In the genomic region with DNA sequence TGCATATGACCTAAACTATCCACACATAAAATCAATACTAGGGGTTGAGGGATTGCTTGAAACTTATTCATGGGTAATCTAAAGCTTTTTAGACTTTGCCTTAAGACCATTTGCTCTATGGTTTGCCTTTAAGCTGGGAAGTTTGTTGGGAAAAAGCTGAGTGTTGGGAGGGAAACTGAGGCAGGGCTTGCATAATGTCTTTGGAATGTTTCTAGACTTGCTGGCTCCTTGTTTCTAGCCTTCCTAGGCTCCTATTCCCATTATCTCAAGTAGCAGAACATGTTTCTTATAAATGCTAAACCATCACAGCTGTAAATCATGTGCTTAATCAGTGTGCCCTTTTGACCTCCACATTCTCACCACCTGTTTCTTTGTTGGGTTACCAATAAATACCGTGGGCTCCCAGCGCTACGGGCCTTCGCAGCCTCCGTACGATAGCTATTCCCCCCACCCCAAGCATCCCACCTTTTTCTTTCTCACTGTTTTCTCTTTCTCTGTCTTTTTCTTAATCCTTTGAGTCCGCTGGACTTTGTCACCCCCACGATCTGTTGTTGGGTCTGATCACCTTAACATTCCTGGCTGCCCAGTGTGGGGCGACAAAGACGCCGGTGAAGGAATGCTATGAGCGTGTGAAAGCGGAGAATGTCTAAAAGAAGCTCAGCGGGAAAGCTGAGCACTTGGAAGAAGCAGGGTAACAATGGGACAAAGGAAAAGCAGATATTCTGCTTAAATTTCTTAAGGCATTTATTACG, we compare ENCODE assay signal across 1 cellular context.
TF ChIP-seq lines count a peak whose summit lies in the region.

No MANE protein-coding gene starts in this region.

TF ChIP-seq in WTC11, 78 proteins besides CTCF, POLR2A, EP300 and RAD21 (continued from another document):
- TF ChIP-seq, protein P1, sequence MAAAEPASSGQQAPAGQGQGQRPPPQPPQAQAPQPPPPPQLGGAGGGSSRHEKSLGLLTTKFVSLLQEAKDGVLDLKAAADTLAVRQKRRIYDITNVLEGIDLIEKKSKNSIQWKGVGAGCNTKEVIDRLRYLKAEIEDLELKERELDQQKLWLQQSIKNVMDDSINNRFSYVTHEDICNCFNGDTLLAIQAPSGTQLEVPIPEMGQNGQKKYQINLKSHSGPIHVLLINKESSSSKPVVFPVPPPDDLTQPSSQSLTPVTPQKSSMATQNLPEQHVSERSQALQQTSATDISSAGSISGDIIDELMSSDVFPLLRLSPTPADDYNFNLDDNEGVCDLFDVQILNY (CRISPR knock-in tag; IDR thresholded peaks at IDR 0.05), result no peak
- TF ChIP-seq, protein P2, sequence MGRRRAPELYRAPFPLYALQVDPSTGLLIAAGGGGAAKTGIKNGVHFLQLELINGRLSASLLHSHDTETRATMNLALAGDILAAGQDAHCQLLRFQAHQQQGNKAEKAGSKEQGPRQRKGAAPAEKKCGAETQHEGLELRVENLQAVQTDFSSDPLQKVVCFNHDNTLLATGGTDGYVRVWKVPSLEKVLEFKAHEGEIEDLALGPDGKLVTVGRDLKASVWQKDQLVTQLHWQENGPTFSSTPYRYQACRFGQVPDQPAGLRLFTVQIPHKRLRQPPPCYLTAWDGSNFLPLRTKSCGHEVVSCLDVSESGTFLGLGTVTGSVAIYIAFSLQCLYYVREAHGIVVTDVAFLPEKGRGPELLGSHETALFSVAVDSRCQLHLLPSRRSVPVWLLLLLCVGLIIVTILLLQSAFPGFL (CRISPR knock-in tag; IDR thresholded peaks at IDR 0.05; ENCODE audit: borderline replicate concordance), result no peak
